10 cellular contexts compared by ENCODE assay signal in genomic region chr1:12146343-12147112, GRCh38. TPM values are rescaled to one million over a fixed set of nuclear protein-coding genes. Genes with fewer than 3 reads are reported as not detected.
DNase-seq lines count a peak whose midpoint lies in the region; ATAC-seq, FAIRE-seq and TF ChIP-seq lines count a peak whose summit lies in the region.
"Had no signal": no experiment of that assay in that cellular context is flagged by ENCODE, and none has a peak within 500 bp of the region (broad histone marks: within the 10 kb centered on the region; RNA-seq: fewer than 3 reads in every experiment).

No MANE protein-coding gene starts in this region.

- peak overlapping the region; percentile 98 for H3K27ac Mint-ChIP-seq in activated CD4-positive, alpha-beta memory T cell treated with anti-CD3 and anti-CD28 coated beads, Interleukin-2, amount 10 ng/mL, durations not matched to agents 7 days and 5 days
- H3K27ac Mint-ChIP-seq in stimulated activated memory B cell treated with anti-CD40 and anti-IgM and Interleukin-4, amounts not matched to agents 10 μg/mL and 1 μg/mL and 100 μg/mL, for 72 hours = peak overlapping the region; percentile 82

- H3K4me1 Mint-ChIP-seq in activated CD4-positive, alpha-beta memory T cell treated with anti-CD3 and anti-CD28 coated beads, Interleukin-2, amount 10 ng/mL, durations not matched to agents 7 days and 5 days = peaks cover 85% of the 10 kb centered on the region
- H3K4me1 Mint-ChIP-seq in stimulated activated memory B cell treated with anti-CD40 and anti-IgM and Interleukin-4, amounts not matched to agents 10 μg/mL and 1 μg/mL and 100 μg/mL, for 72 hours = peaks cover 98% of the 10 kb centered on the region

- POLR2A ChIA-PET in activated CD4-positive, alpha-beta memory T cell treated with anti-CD3 and anti-CD28 coated beads, Interleukin-2, amount 10 ng/mL, durations not matched to agents 7 days and 5 days (lab: Charles Lee) = interaction anchor here (1.2 to 32.1 kb wide), 6 partner anchors 10 to 237 kb away, joined by 3 to 918 read pairs (median 10); partner anchors contain the start of gene TNFRSF1B
- POLR2A ChIA-PET in HepG2 (lab: Yijun Ruan, JAX) = no interaction called here

- no peak overlapping the region; a peak in 1 of 6 replicates for H3K4me3 ChIP-seq in HepG2 (replicated peaks in 1 of 3; ENCODE audit: insufficient read depth in 1 of 3, low read depth in 2 of 3, low read length in 3 of 3)

- H3K27ac ChIP-seq in HepG2 (ENCODE audit: extremely low read length, insufficient read depth, low read length) = no peak overlapping the region
- H3K27ac ChIP-seq: 22Rv1 had no signal

- peaks cover 46% of the 10 kb centered on the region for H3K36me3 Mint-ChIP-seq in activated CD4-positive, alpha-beta memory T cell treated with anti-CD3 and anti-CD28 coated beads, Interleukin-2, amount 10 ng/mL, durations not matched to agents 7 days and 5 days (ENCODE audit: low read depth)
- H3K36me3 Mint-ChIP-seq in stimulated activated memory B cell treated with anti-CD40 and anti-IgM and Interleukin-4, amounts not matched to agents 10 μg/mL and 1 μg/mL and 100 μg/mL, for 72 hours = peaks cover 4% of the 10 kb centered on the region

- TF ChIP-seq RAD21 in HepG2 (CRISPR knock-in tag; IDR thresholded peaks at IDR 0.05) = no peak

- in situ Hi-C loops in HepG2 (cut with HindIII; ENCODE audit: extremely low pct_ligation_motif_present, low pct_unique_long_range_greater_than_20kb) = no loop called here

- intact Hi-C loops in HepG2 (cut with micrococcal nuclease; ENCODE audit: unreplicated experiment) = no loop called here

- H3K36me3 ChIP-seq in HepG2 (replicated peaks in 1 of 2; ENCODE audit: control insufficient read depth in 1 of 2, insufficient read depth in 2 of 2, low read length in 2 of 2) = no peaks in the 10 kb centered on the region

- no peaks in the 10 kb centered on the region for H3K9me3 ChIP-seq in HepG2 (ENCODE audit: low read length)

- no peak for TF ChIP-seq EP300 in HepG2 (IDR thresholded peaks at IDR 0.05; ENCODE audit: low read depth in 2 of 2, low read length in 2 of 2)
- TF ChIP-seq EP300 in HepG2 (CRISPR knock-in tag; IDR thresholded peaks at IDR 0.05; ENCODE audit: borderline replicate concordance) = no peak

- CTCF ChIA-PET in activated CD4-positive, alpha-beta memory T cell treated with anti-CD3 and anti-CD28 coated beads, Interleukin-2, amount 10 ng/mL, durations not matched to agents 7 days and 5 days (lab: Charles Lee) = interaction anchor here (1.0 to 8.1 kb wide), 6 partner anchors 11 to 59 kb away, joined by 3 to 45 read pairs (median 4); no protein-coding TSS in a partner anchor
- CTCF ChIA-PET in HepG2 (lab: Yijun Ruan, JAX; ENCODE audit: low intra/inter-chr PET ratio, low total read pairs) = no interaction called here

- peaks cover 43% of the 10 kb centered on the region for H3K4me1 ChIP-seq in HepG2 (ENCODE audit: insufficient read depth, low read length)

- H3K4me3 Mint-ChIP-seq in activated CD4-positive, alpha-beta memory T cell treated with anti-CD3 and anti-CD28 coated beads, Interleukin-2, amount 10 ng/mL, durations not matched to agents 7 days and 5 days = peak overlapping the region; percentile 18
- no peak overlapping the region for H3K4me3 Mint-ChIP-seq in stimulated activated memory B cell treated with anti-CD40 and anti-IgM and Interleukin-4, amounts not matched to agents 10 μg/mL and 1 μg/mL and 100 μg/mL, for 72 hours

- no peaks in the 10 kb centered on the region for H3K79me2 ChIP-seq in HepG2 (ENCODE audit: insufficient read depth, low read length)

- WGBS in HepG2 (ENCODE audit: low lambda C conversion rate) = 50% methylated on average over 13 of the region's 20 CpGs

- BruUV-seq in HepG2 (replicated peaks; lab: Mats Ljungman, UMichigan) = no TSS peak

- TF ChIP-seq POLR2A in HepG2 (IDR thresholded peaks at IDR 0.05; ENCODE audit: insufficient read depth in 1 of 2, low read depth in 2 of 2, low read length in 2 of 2) = no peak

- H3K27me3 Mint-ChIP-seq in activated CD4-positive, alpha-beta memory T cell treated with anti-CD3 and anti-CD28 coated beads, Interleukin-2, amount 10 ng/mL, durations not matched to agents 7 days and 5 days = no peaks in the 10 kb centered on the region
- H3K27me3 Mint-ChIP-seq in stimulated activated memory B cell treated with anti-CD40 and anti-IgM and Interleukin-4, amounts not matched to agents 10 μg/mL and 1 μg/mL and 100 μg/mL, for 72 hours = no peaks in the 10 kb centered on the region

- DNase-seq in DMS79 treated with DMSO at 0.1 percent for 48 hours (lab: John Stamatoyannopoulos, UW) (peak; percentile 19), DMS79 (lab: John Stamatoyannopoulos, UW) (no peak), HepG2 (ENCODE audit: low spot score) (no peak), Ammon's horn (ENCODE audit: low spot score) (no peak), NCI-H1417 (lab: John Stamatoyannopoulos, UW) (no peak), EL (no peak)
- no peak for DNase-seq in activated CD4-positive, alpha-beta memory T cell treated with anti-CD3 and anti-CD28 coated beads, Interleukin-2, amount 10 ng/mL, durations not matched to agents 7 days and 5 days
- DNase-seq: anterior cingulate cortex had no signal

- H4K20me1 ChIP-seq in HepG2 (ENCODE audit: insufficient read depth, low read length) = no peaks in the 10 kb centered on the region

- FAIRE-seq in HepG2 (lab: Jason Lieb, UNC) = no peak

- no peak overlapping the region for H2AFZ ChIP-seq in HepG2 (ENCODE audit: low read length)

- H3K9ac ChIP-seq in HepG2 (ENCODE audit: insufficient read depth, low read depth, low read length) = no peak overlapping the region

- TF ChIP-seq CTCF in HepG2 (CRISPR knock-in tag; IDR thresholded peaks at IDR 0.05) = no peak

- H3K4me2 ChIP-seq in HepG2 (ENCODE audit: low read depth, low read length) = peak overlapping the region; percentile 38

- ATAC-seq in HepG2 = peak; percentile 15; the same call in 1 of the 3 replicates
- no peak for ATAC-seq in stimulated activated memory B cell treated with anti-CD40 and anti-IgM and Interleukin-4, amounts not matched to agents 10 μg/mL and 1 μg/mL and 100 μg/mL, for 72 hours

- H3K27me3 ChIP-seq in HepG2 (ENCODE audit: control insufficient read depth in 1 of 2, insufficient read depth in 2 of 2, low read length in 2 of 2) = peaks cover 2 to 39% of the 10 kb centered on the region in 2 experiments; a peak in 4 of 5 replicates

- peaks cover 7% of the 10 kb centered on the region for H3K9me3 Mint-ChIP-seq in activated CD4-positive, alpha-beta memory T cell treated with anti-CD3 and anti-CD28 coated beads, Interleukin-2, amount 10 ng/mL, durations not matched to agents 7 days and 5 days
- no peaks in the 10 kb centered on the region for H3K9me3 Mint-ChIP-seq in stimulated activated memory B cell treated with anti-CD40 and anti-IgM and Interleukin-4, amounts not matched to agents 10 μg/mL and 1 μg/mL and 100 μg/mL, for 72 hours

TF ChIP-seq in HepG2, 621 proteins besides CTCF, POLR2A, EP300 and RAD21:
- TF ChIP-seq HNF4A (CRISPR knock-in tag; IDR thresholded peaks at IDR 0.05) (peak; percentile 16; the same call in 1 of the 2 replicates), XRCC5 (optimal IDR thresholded peaks at IDR 0.05; ENCODE audit: low read length) (peak; percentile 23), ZNF839 (CRISPR knock-in tag; IDR thresholded peaks at IDR 0.05; ENCODE audit: borderline replicate concordance) (no peak), FOXO4 (CRISPR knock-in tag; conservative IDR thresholded peaks at IDR 0.05) (no peak)

RNA-seq across cellular contexts. Expression of gene TNFRSF1B, which starts 20.3 kb away (rescaled TPM):
- 100 to 1,000 TPM; 434 to 447 TPM for total RNA-seq in activated CD4-positive, alpha-beta memory T cell treated with anti-CD3 and anti-CD28 coated beads, Interleukin-2, amount 10 ng/mL, durations not matched to agents 7 days and 5 days
- total RNA-seq in HepG2 (2016; rRNA removed; fragmentation: Illumina TruSeq; extraction: Trizol) = 0.04 TPM in 1 of 2 replicates, not detected in the other
- total RNA-seq in HepG2 (2016; cell fraction: cytosol; rRNA removed; fragmentation: Illumina TruSeq; extraction: Trizol; ENCODE audit: low read depth) = not detected in 2 replicates
- not detected in 2 replicates for total RNA-seq in HepG2 (2016; cell fraction: insoluble cytoplasmic fraction; rRNA removed; fragmentation: Illumina TruSeq; extraction: Trizol)
- total RNA-seq in HepG2 (2016; cell fraction: membrane; rRNA removed; fragmentation: Illumina TruSeq; extraction: Trizol) = not detected in 2 replicates
- total RNA-seq in HepG2 (2016; cell fraction: nucleus; rRNA removed; fragmentation: Illumina TruSeq; extraction: Trizol) = not detected in 2 replicates
- polyA plus RNA-seq in HepG2 (2011; rRNA removed) = 0.11 and 0.29 TPM in 2 replicates
- polyA plus RNA-seq in HepG2 (2011; cell fraction: cytosol; rRNA removed) = 0.05 and 0.07 TPM in 2 replicates
- 0.05 TPM in 2 replicates for polyA plus RNA-seq in HepG2 (2011; cell fraction: nucleus; rRNA removed)
- polyA plus RNA-seq in HepG2 (2012) = not detected in 2 replicates
- polyA plus RNA-seq in HepG2 (2016; cell fraction: cytosol; fragmentation: Illumina TruSeq; extraction: Trizol; ENCODE audit: low read depth) = not detected in 2 replicates
- polyA plus RNA-seq in HepG2 (2016; cell fraction: insoluble cytoplasmic fraction; fragmentation: Illumina TruSeq; extraction: Trizol; ENCODE audit: low read depth) = not detected in 2 replicates
- polyA plus RNA-seq in HepG2 (2016; cell fraction: membrane; fragmentation: Illumina TruSeq; extraction: Trizol; ENCODE audit: low read depth) = not detected in 2 replicates
- polyA plus RNA-seq in HepG2 (2016; cell fraction: nucleus; fragmentation: Illumina TruSeq; extraction: Trizol; ENCODE audit: insufficient read depth, low read depth) = not detected in 2 replicates
- polyA minus RNA-seq in HepG2 (2011; rRNA and poly(A)+ RNA removed; ENCODE audit: low replicate concordance) = 0.14 and 1.1 TPM in 2 replicates
- polyA minus RNA-seq in HepG2 (2011; cell fraction: cytosol; rRNA and poly(A)+ RNA removed) = not detected in 2 replicates
- polyA minus RNA-seq in HepG2 (2011; cell fraction: nucleus; rRNA and poly(A)+ RNA removed) = 0.90 TPM in 1 of 2 replicates, not detected in the other

Comparison
In these comparisons a context has a peak if more than half of its experiments do, and no peak if none do; other contexts are left out.
1. RNA of gene TNFRSF1B, which starts 20.3 kb away (total RNA-seq): 434 to 447 TPM in activated CD4-positive, alpha-beta memory T cell treated with anti-CD3 and anti-CD28 coated beads, Interleukin-2, amount 10 ng/mL, durations not matched to agents 7 days and 5 days; 0.04 TPM in HepG2; every median in the first group is over 100 times any median in the second.